21 cellular contexts compared by ENCODE assay signal in the genomic region with DNA sequence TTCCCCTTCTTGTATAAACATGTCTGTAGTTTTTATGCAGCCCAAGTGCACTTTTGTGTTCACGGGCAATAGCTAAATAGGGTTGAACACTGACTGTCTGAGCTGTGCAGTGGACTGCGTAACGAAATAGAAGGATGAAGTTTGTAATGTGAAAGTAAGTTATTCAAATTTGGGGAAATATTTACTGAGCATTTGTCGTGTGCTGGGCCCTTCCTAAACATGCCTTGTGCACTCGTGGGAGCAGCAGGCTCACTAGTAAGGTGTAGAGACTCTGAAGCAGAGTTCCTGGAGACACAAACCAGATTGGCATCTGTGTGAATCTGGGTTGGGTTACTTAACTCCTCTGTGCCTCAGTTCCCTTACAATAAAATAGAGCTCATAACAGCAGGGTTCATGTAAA. TPM values are rescaled to one million over a fixed set of nuclear protein-coding genes. Genes with fewer than 3 reads are reported as not detected.
DNase-seq lines count a peak whose midpoint lies in the region; ATAC-seq and TF ChIP-seq lines count a peak whose summit lies in the region.
"Had no signal": no experiment of that assay in that cellular context is flagged by ENCODE, and none has a peak within 500 bp of the region (broad histone marks: within the 10 kb centered on the region; RNA-seq: fewer than 3 reads in every experiment).

No MANE protein-coding gene starts in this region.

- H3K27ac ChIP-seq in OCI-LY3 (ENCODE audit: low read length) (no peak overlapping the region), right atrium auricular region (peak overlapping the region; percentile 35 to 61), transverse colon (peak overlapping the region; percentile 21 to 72 (median 54))
- H3K27ac ChIP-seq: neutrophil, tibial nerve had no signal

- H4K20me1 ChIP-seq in OCI-LY3 (ENCODE audit: insufficient read depth, low read length), result no peaks in the 10 kb centered on the region

- no peaks in the 10 kb centered on the region for H3K9me3 Mint-ChIP-seq in activated CD8-positive, alpha-beta T cell treated with anti-CD3 and anti-CD28 coated beads, Interleukin-2, amount 10 ng/mL, durations not matched to agents 7 days and 5 days (ENCODE audit: insufficient read depth)
- no peaks in the 10 kb centered on the region for H3K9me3 Mint-ChIP-seq in activated CD8-positive, alpha-beta T cell treated with anti-CD3 and anti-CD28 coated beads for 36 hours

- no peak overlapping the region for H3K9ac ChIP-seq in OCI-LY3 (ENCODE audit: low read length)

- no peak for TF ChIP-seq EP300 in transverse colon (IDR thresholded peaks at IDR 0.05; ENCODE audit: low read depth)

- H3K4me3 ChIP-seq in OCI-LY3 (ENCODE audit: low read length) (no peak overlapping the region), right atrium auricular region (peak overlapping the region in 1 of 2 donors; percentile 27), transverse colon (no peak overlapping the region)
- H3K4me3 ChIP-seq: GM12878, tibial nerve had no signal

- no peaks in the 10 kb centered on the region for H3K36me3 Mint-ChIP-seq in activated CD8-positive, alpha-beta T cell treated with anti-CD3 and anti-CD28 coated beads, Interleukin-2, amount 10 ng/mL, durations not matched to agents 7 days and 5 days (ENCODE audit: low read depth)
- H3K36me3 Mint-ChIP-seq in activated CD8-positive, alpha-beta T cell treated with anti-CD3 and anti-CD28 coated beads for 36 hours (ENCODE audit: low read depth), result no peaks in the 10 kb centered on the region

- peak overlapping the region; percentile 14 for H3K27ac Mint-ChIP-seq in activated CD8-positive, alpha-beta T cell treated with anti-CD3 and anti-CD28 coated beads, Interleukin-2, amount 10 ng/mL, durations not matched to agents 7 days and 5 days
- H3K27ac Mint-ChIP-seq in activated CD8-positive, alpha-beta T cell treated with anti-CD3 and anti-CD28 coated beads for 36 hours, result no peak overlapping the region

- no peaks in the 10 kb centered on the region for H3K27me3 Mint-ChIP-seq in activated CD8-positive, alpha-beta T cell treated with anti-CD3 and anti-CD28 coated beads, Interleukin-2, amount 10 ng/mL, durations not matched to agents 7 days and 5 days (ENCODE audit: low read depth)
- no peaks in the 10 kb centered on the region for H3K27me3 Mint-ChIP-seq in activated CD8-positive, alpha-beta T cell treated with anti-CD3 and anti-CD28 coated beads for 36 hours

- no peaks in the 10 kb centered on the region for H3K79me2 ChIP-seq in OCI-LY3 (ENCODE audit: low read length)

- peaks cover 29% of the 10 kb centered on the region for H3K4me1 Mint-ChIP-seq in activated CD8-positive, alpha-beta T cell treated with anti-CD3 and anti-CD28 coated beads, Interleukin-2, amount 10 ng/mL, durations not matched to agents 7 days and 5 days (ENCODE audit: low read depth)
- H3K4me1 Mint-ChIP-seq in activated CD8-positive, alpha-beta T cell treated with anti-CD3 and anti-CD28 coated beads for 36 hours (ENCODE audit: low read depth), result peaks cover 18% of the 10 kb centered on the region

- WGBS in transverse colon (ENCODE audit: low coverage in 1 of 2), 2 donors, result 63 to 67% methylated on average over 4 to 5 of the region's 5 CpGs

- CTCF ChIA-PET in activated CD8-positive, alpha-beta T cell treated with anti-CD3 and anti-CD28 coated beads, Interleukin-2, amount 10 ng/mL, durations not matched to agents 7 days and 5 days (lab: Charles Lee), result interaction anchor here (1.0 to 2.1 kb wide), 5 partner anchors 20 to 1722 kb away, joined by 3 to 10 read pairs (median 3); no protein-coding TSS in a partner anchor
- CTCF ChIA-PET in activated CD8-positive, alpha-beta T cell treated with anti-CD3 and anti-CD28 coated beads for 36 hours (lab: Charles Lee), result interaction anchor here (1.3 kb wide), 1 partner anchor 81 kb away, joined by 4 read pairs; no protein-coding TSS in a partner anchor

- no peaks in the 10 kb centered on the region for H3K27me3 ChIP-seq in OCI-LY3 (ENCODE audit: low read depth, low read length)
- no peaks in the 10 kb centered on the region for H3K27me3 ChIP-seq in right atrium auricular region
- no peaks in the 10 kb centered on the region for H3K27me3 ChIP-seq in transverse colon
- H3K27me3 ChIP-seq: neutrophil, tibial nerve had no signal

- POLR2A ChIA-PET in activated CD8-positive, alpha-beta T cell treated with anti-CD3 and anti-CD28 coated beads, Interleukin-2, amount 10 ng/mL, durations not matched to agents 7 days and 5 days (lab: Charles Lee), result interaction anchor here (0.7 kb wide), 1 partner anchor 20 kb away, joined by 4 read pairs; no protein-coding TSS in a partner anchor
- POLR2A ChIA-PET in activated CD8-positive, alpha-beta T cell treated with anti-CD3 and anti-CD28 coated beads for 36 hours (lab: Charles Lee), result no interaction called here

- in situ Hi-C loops in transverse colon (cut with MboI; ENCODE audit: low pct_ligation_motif_present in 1 of 4, low pct_unique_long_range_greater_than_20kb in 1 of 4, low sequenced_read_pairs in 3 of 4), result no loop called here

- peaks cover 9% of the 10 kb centered on the region for H3K4me1 ChIP-seq in OCI-LY3 (ENCODE audit: low read length)
- peaks cover 0 to 9% of the 10 kb centered on the region in 2 donors for H3K4me1 ChIP-seq in right atrium auricular region
- H3K4me1 ChIP-seq in transverse colon, result peaks cover 0 to 9% (median 2%) of the 10 kb centered on the region in 4 donors

- no peak for TF ChIP-seq CTCF in activated CD8-positive, alpha-beta T cell treated with anti-CD3 and anti-CD28 coated beads for 36 hours (IDR thresholded peaks at IDR 0.05)
- TF ChIP-seq CTCF in OCI-LY3 (IDR thresholded peaks at IDR 0.05; ENCODE audit: low read depth, low read length), result no peak
- TF ChIP-seq CTCF in right atrium auricular region (IDR thresholded peaks at IDR 0.05), result no peak
- TF ChIP-seq CTCF in transverse colon (IDR thresholded peaks at IDR 0.05), result no peak

- DNase-seq in activated CD8-positive, alpha-beta T cell treated with anti-CD3 and anti-CD28 coated beads, Interleukin-2, amount 10 ng/mL, durations not matched to agents 7 days and 5 days, result no peak
- no peak for DNase-seq in activated CD8-positive, alpha-beta T cell treated with anti-CD3 and anti-CD28 coated beads for 36 hours
- no peak for DNase-seq in right atrium auricular region (ENCODE audit: low spot score)
- DNase-seq in transverse colon, result no peak
- no peak for DNase-seq in NCI-H1092 (lab: John Stamatoyannopoulos, UW)
- DNase-seq in NCI-H446 treated with DMSO at 0.1 percent for 48 hours (lab: John Stamatoyannopoulos, UW), result no peak
- DNase-seq in nucleus accumbens (lab: John Stamatoyannopoulos, UW), result no peak
- DNase-seq: activated CD4-positive, alpha-beta T cell treated with anti-CD3 and anti-CD28 coated beads for 4 hours; activated gamma-delta T cell; caudate nucleus; GOT3; NCI-H1105; NCI-H2227 treated with DMSO at 0.1 percent for 48 hours had no signal

- no peaks in the 10 kb centered on the region for H3K9me3 ChIP-seq in OCI-LY3 (ENCODE audit: insufficient read depth, low read length)
- H3K9me3 ChIP-seq in right atrium auricular region, result no peaks in the 10 kb centered on the region
- no peaks in the 10 kb centered on the region for H3K9me3 ChIP-seq in transverse colon
- H3K9me3 ChIP-seq: neutrophil, tibial nerve had no signal

- H2AFZ ChIP-seq in OCI-LY3 (ENCODE audit: low read depth, low read length), result no peak overlapping the region

- H3K4me2 ChIP-seq in OCI-LY3 (ENCODE audit: low read length), result peak overlapping the region; percentile 6; the same call in 1 of the 2 replicates

- ATAC-seq in activated CD8-positive, alpha-beta T cell treated with anti-CD3 and anti-CD28 coated beads, Interleukin-2, amount 10 ng/mL, durations not matched to agents 7 days and 5 days, result no peak
- no peak for ATAC-seq in activated CD8-positive, alpha-beta T cell treated with anti-CD3 and anti-CD28 coated beads for 36 hours
- ATAC-seq: GM12878 had no signal

- H3K4me3 Mint-ChIP-seq in activated CD8-positive, alpha-beta T cell treated with anti-CD3 and anti-CD28 coated beads, Interleukin-2, amount 10 ng/mL, durations not matched to agents 7 days and 5 days, result no peak overlapping the region
- no peak overlapping the region for H3K4me3 Mint-ChIP-seq in activated CD8-positive, alpha-beta T cell treated with anti-CD3 and anti-CD28 coated beads for 36 hours

- H3K36me3 ChIP-seq in OCI-LY3 (replicated peaks; ENCODE audit: low read depth, low read length) (no peaks in the 10 kb centered on the region), right atrium auricular region (no peaks in the 10 kb centered on the region), transverse colon (no peaks in the 10 kb centered on the region)
- H3K36me3 ChIP-seq: neutrophil, tibial nerve had no signal

- no peak for TF ChIP-seq POLR2A in transverse colon (IDR thresholded peaks at IDR 0.05)

- intact Hi-C loops in activated CD8-positive, alpha-beta T cell treated with anti-CD3 and anti-CD28 coated beads for 36 hours (cut with micrococcal nuclease), result no loop called here
- intact Hi-C loops in transverse colon (cut with DNase I; ENCODE audit: low total_unique reads), result no loop called here

RNA-seq across cellular contexts. Expression of gene C1QTNF7, which starts 51.7 kb away (rescaled TPM):
- total RNA-seq in activated CD8-positive, alpha-beta T cell treated with anti-CD3 and anti-CD28 coated beads, Interleukin-2, amount 10 ng/mL, durations not matched to agents 7 days and 5 days, result not detected
- not detected for total RNA-seq in activated CD8-positive, alpha-beta T cell treated with anti-CD3 and anti-CD28 coated beads for 36 hours
- 1 to 10 TPM; 1.0 to 2.9 TPM for total RNA-seq in right atrium auricular region
- total RNA-seq in transverse colon, result 1 to 10 TPM in 3 of 4 donors, not detected in 1; 3.7 to 8.4 (median 3.7) TPM
- total RNA-seq: endothelial cell of umbilical vein; GM12878; HT1080; OCI-LY7; T-helper 1 cell treated with Interleukin-12 subunit alpha and Interleukin-12 subunit beta and Interleukin-4 antibody, amounts not matched to agents 30 ng/mL and 1 ng/mL, for 36 hours had no signal
